1 cellular context compared by ENCODE assay signal in genomic region chr17:82458130-82458884, GRCh38.
TF ChIP-seq lines count a peak whose summit lies in the region.

TSS of gene NARF (plus strand) at chr17:82458741. CDS start at chr17:82458804, 63 bp downstream.

TF ChIP-seq in HepG2, 621 proteins besides CTCF, POLR2A, EP300 and RAD21 (continued from another document and continues in another):
- 0 out of 2 replicates have a peak, but pooled peaks have one; percentile 15 for TF ChIP-seq PPARG (CRISPR knock-in tag; conservative IDR thresholded peaks at IDR 0.05)
- TF ChIP-seq ZFP41 (CRISPR knock-in tag; IDR thresholded peaks at IDR 0.05; ENCODE audit: borderline replicate concordance): peak; percentile 89
- TF ChIP-seq PHB2 (IDR thresholded peaks at IDR 0.05; ENCODE audit: partially characterized antibody): no peak
- TF ChIP-seq JDP2 (CRISPR knock-in tag; IDR thresholded peaks at IDR 0.05; ENCODE audit: borderline replicate concordance): no peak; the same call in 1 of the 2 replicates
- TF ChIP-seq ESRRA (CRISPR knock-in tag; IDR thresholded peaks at IDR 0.05; ENCODE audit: low read depth): peak; percentile 90
- no peak; the same call in 1 of the 2 replicates for TF ChIP-seq HCFC1 (IDR thresholded peaks at IDR 0.05; ENCODE audit: low read depth, low read length)
- TF ChIP-seq ZNF768 (CRISPR knock-in tag; IDR thresholded peaks at IDR 0.05): no peak; the same call in 1 of the 2 replicates
- TF ChIP-seq ZNF329 (CRISPR knock-in tag; IDR thresholded peaks at IDR 0.05; ENCODE audit: low read depth): peak; percentile 63
- peak; percentile 70 for TF ChIP-seq DBP (CRISPR knock-in tag; IDR thresholded peaks at IDR 0.05; ENCODE audit: not compliant biosample characterization)
- TF ChIP-seq SIX4 (CRISPR knock-in tag; IDR thresholded peaks at IDR 0.05): peak; percentile 32; the same call in 1 of the 2 replicates
- no peak; the same call in 1 of the 2 replicates for TF ChIP-seq GATAD2A (CRISPR knock-in tag; IDR thresholded peaks at IDR 0.05)
- TF ChIP-seq PCBP1 (IDR thresholded peaks at IDR 0.05; ENCODE audit: borderline replicate concordance, low read depth, low read length): 0 out of 2 replicates have a peak, but pooled peaks have one; percentile 78
- TF ChIP-seq, protein P1, sequence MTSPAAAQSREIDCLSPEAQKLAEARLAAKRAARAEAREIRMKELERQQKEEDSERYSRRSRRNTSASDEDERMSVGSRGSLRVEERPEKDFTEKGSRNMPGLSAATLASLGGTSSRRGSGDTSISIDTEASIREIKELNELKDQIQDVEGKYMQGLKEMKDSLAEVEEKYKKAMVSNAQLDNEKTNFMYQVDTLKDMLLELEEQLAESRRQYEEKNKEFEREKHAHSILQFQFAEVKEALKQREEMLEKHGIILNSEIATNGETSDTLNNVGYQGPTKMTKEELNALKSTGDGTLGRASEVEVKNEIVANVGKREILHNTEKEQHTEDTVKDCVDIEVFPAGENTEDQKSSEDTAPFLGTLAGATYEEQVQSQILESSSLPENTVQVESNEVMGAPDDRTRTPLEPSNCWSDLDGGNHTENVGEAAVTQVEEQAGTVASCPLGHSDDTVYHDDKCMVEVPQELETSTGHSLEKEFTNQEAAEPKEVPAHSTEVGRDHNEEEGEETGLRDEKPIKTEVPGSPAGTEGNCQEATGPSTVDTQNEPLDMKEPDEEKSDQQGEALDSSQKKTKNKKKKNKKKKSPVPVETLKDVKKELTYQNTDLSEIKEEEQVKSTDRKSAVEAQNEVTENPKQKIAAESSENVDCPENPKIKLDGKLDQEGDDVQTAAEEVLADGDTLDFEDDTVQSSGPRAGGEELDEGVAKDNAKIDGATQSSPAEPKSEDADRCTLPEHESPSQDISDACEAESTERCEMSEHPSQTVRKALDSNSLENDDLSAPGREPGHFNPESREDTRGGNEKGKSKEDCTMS (CRISPR knock-in tag; conservative IDR thresholded peaks at IDR 0.05): no peak
- TF ChIP-seq, protein P2, sequence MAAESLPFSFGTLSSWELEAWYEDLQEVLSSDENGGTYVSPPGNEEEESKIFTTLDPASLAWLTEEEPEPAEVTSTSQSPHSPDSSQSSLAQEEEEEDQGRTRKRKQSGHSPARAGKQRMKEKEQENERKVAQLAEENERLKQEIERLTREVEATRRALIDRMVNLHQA (CRISPR knock-in tag; IDR thresholded peaks at IDR 0.05): no peak
- peak; percentile 93 for TF ChIP-seq LBX2 (CRISPR knock-in tag; IDR thresholded peaks at IDR 0.05; ENCODE audit: borderline replicate concordance)
- TF ChIP-seq RARG (CRISPR knock-in tag; IDR thresholded peaks at IDR 0.05; ENCODE audit: low read depth): peak; percentile 90; the same call in 1 of the 2 replicates
- peak; percentile 46 for TF ChIP-seq GABPA (IDR thresholded peaks at IDR 0.05; ENCODE audit: low read depth, low read length)
- peak; percentile 55; the same call in 1 of the 2 replicates for TF ChIP-seq GABPA (CRISPR knock-in tag; IDR thresholded peaks at IDR 0.05; ENCODE audit: low read depth)
- no peak for TF ChIP-seq ZNF382 (CRISPR knock-in tag; IDR thresholded peaks at IDR 0.05; ENCODE audit: borderline replicate concordance)
- peak; percentile 71; the same call in 1 of the 2 replicates for TF ChIP-seq ZNF234 (CRISPR knock-in tag; conservative IDR thresholded peaks at IDR 0.05)
- peak; percentile 43 for TF ChIP-seq MAF1 (CRISPR knock-in tag; IDR thresholded peaks at IDR 0.05; ENCODE audit: borderline replicate concordance)
- peak; percentile 13; the same call in 1 of the 2 replicates for TF ChIP-seq HNF4G (IDR thresholded peaks at IDR 0.05; ENCODE audit: borderline replicate concordance, low read depth, low read length)
- TF ChIP-seq HNF4G (CRISPR knock-in tag; IDR thresholded peaks at IDR 0.05; ENCODE audit: borderline replicate concordance, low read depth): peak; percentile 83
- no peak for TF ChIP-seq SMARCC2 (IDR thresholded peaks at IDR 0.05)
- peak; percentile 66 for TF ChIP-seq ZSCAN21 (CRISPR knock-in tag; IDR thresholded peaks at IDR 0.05; ENCODE audit: borderline replicate concordance)
- no peak; the same call in none of the 2 replicates for TF ChIP-seq ZNF841 (CRISPR knock-in tag; IDR thresholded peaks at IDR 0.05; ENCODE audit: borderline replicate concordance)
- TF ChIP-seq JARID2 (CRISPR knock-in tag; IDR thresholded peaks at IDR 0.05; ENCODE audit: insufficient replicate concordance): no peak
- peak; percentile 84; the same call in 1 of the 2 replicates for TF ChIP-seq ZNF703 (CRISPR knock-in tag; IDR thresholded peaks at IDR 0.05; ENCODE audit: borderline replicate concordance)
- TF ChIP-seq ZFAT (CRISPR knock-in tag; conservative IDR thresholded peaks at IDR 0.05): no peak
- TF ChIP-seq, protein P3, sequence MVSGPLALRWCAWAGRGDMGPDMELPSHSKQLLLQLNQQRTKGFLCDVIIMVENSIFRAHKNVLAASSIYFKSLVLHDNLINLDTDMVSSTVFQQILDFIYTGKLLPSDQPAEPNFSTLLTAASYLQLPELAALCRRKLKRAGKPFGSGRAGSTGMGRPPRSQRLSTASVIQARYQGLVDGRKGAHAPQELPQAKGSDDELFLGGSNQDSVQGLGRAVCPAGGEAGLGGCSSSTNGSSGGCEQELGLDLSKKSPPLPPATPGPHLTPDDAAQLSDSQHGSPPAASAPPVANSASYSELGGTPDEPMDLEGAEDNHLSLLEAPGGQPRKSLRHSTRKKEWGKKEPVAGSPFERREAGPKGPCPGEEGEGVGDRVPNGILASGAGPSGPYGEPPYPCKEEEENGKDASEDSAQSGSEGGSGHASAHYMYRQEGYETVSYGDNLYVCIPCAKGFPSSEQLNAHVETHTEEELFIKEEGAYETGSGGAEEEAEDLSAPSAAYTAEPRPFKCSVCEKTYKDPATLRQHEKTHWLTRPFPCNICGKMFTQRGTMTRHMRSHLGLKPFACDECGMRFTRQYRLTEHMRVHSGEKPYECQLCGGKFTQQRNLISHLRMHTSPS (CRISPR knock-in tag; IDR thresholded peaks at IDR 0.05; ENCODE audit: low read depth): no peak
- TF ChIP-seq FOXM1 (CRISPR knock-in tag; IDR thresholded peaks at IDR 0.05): no peak
- TF ChIP-seq, protein P4, sequence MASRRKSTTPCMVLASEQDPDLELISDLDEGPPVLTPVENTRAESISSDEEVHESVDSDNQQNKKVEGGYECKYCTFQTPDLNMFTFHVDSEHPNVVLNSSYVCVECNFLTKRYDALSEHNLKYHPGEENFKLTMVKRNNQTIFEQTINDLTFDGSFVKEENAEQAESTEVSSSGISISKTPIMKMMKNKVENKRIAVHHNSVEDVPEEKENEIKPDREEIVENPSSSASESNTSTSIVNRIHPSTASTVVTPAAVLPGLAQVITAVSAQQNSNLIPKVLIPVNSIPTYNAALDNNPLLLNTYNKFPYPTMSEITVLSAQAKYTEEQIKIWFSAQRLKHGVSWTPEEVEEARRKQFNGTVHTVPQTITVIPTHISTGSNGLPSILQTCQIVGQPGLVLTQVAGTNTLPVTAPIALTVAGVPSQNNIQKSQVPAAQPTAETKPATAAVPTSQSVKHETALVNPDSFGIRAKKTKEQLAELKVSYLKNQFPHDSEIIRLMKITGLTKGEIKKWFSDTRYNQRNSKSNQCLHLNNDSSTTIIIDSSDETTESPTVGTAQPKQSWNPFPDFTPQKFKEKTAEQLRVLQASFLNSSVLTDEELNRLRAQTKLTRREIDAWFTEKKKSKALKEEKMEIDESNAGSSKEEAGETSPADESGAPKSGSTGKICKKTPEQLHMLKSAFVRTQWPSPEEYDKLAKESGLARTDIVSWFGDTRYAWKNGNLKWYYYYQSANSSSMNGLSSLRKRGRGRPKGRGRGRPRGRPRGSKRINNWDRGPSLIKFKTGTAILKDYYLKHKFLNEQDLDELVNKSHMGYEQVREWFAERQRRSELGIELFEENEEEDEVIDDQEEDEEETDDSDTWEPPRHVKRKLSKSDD (CRISPR knock-in tag; IDR thresholded peaks at IDR 0.05; ENCODE audit: low read depth): peak; percentile 90
- TF ChIP-seq ZNF136 (CRISPR knock-in tag; IDR thresholded peaks at IDR 0.05; ENCODE audit: low read depth): peak; percentile 91
- TF ChIP-seq ZBTB21 (CRISPR knock-in tag; IDR thresholded peaks at IDR 0.05): no peak
- no peak for TF ChIP-seq ZBTB40 (IDR thresholded peaks at IDR 0.05)
- peak; percentile 77 for TF ChIP-seq ZBTB40 (CRISPR knock-in tag; IDR thresholded peaks at IDR 0.05)
- no peak for TF ChIP-seq ZKSCAN1 (IDR thresholded peaks at IDR 0.05; ENCODE audit: low read length)
- TF ChIP-seq FLYWCH1 (CRISPR knock-in tag; IDR thresholded peaks at IDR 0.05): no peak
- TF ChIP-seq PHF5A (CRISPR knock-in tag; IDR thresholded peaks at IDR 0.05; ENCODE audit: low read depth, unreplicated experiment): peak; percentile 22
- TF ChIP-seq CENPX (CRISPR knock-in tag; IDR thresholded peaks at IDR 0.05): no peak
